ENCODE assay signal across 32 cellular contexts in genomic region chr13:45702869-45703391, GRCh38. TPM values are rescaled to one million over a fixed set of nuclear protein-coding genes. Genes with fewer than 3 reads are reported as not detected.
"Had no signal": no experiment of that assay in that cellular context is flagged by ENCODE, and none has a peak within 500 bp of the region (broad histone marks: within the 10 kb centered on the region; RNA-seq: fewer than 3 reads in every experiment).

No MANE protein-coding gene starts in this region.

- H3K36me3 ChIP-seq: adrenal gland, breast epithelium, colonic mucosa, Peyer's patch, SJCRH30 had no signal

- ATAC-seq: activated CD8-positive, alpha-beta T cell treated with anti-CD3 and anti-CD28 coated beads for 36 hours; SK-N-SH treated with all-trans-retinoic acid at 6 μM for 48 hours had no signal

- H3K4me1 ChIP-seq: adrenal gland, breast epithelium, colonic mucosa, Peyer's patch, SJCRH30 had no signal

- H3K27me3 ChIP-seq: adrenal gland, breast epithelium, colonic mucosa, Peyer's patch, SJCRH30 had no signal

- H3K9me3 ChIP-seq: adrenal gland, breast epithelium, colonic mucosa, Peyer's patch, SJCRH30 had no signal

- DNase-seq: activated CD4-positive, alpha-beta T cell treated with anti-CD3 and anti-CD28 coated beads for 36 hours; activated CD4-positive, alpha-beta T cell treated with anti-CD3 and anti-CD28 coated beads, Interleukin-2, amount 50 U/mL, for 1 hour; activated CD4-positive, CD25-positive, alpha-beta regulatory T cell; activated CD8-positive, alpha-beta memory T cell treated with anti-CD3 and anti-CD28 coated beads, Interleukin-2, amount 50 U/mL, for 4 hours; activated CD8-positive, alpha-beta T cell treated with anti-CD3 and anti-CD28 coated beads for 36 hours; activated naive CD4-positive, alpha-beta T cell treated with anti-CD3 and anti-CD28 coated beads, Interleukin-2, amount 50 U/mL, for 16 hours; activated naive CD8-positive, alpha-beta T cell treated with anti-CD3 and anti-CD28 coated beads, Interleukin-2, amount 10 ng/mL, durations not matched to agents 7 days and 5 days; activated T-cell treated with anti-CD3 and anti-CD28 coated beads, Interleukin-2, amount 50 U/mL, for 72 hours; adrenal gland; anterior cingulate cortex; caudate nucleus; colonic mucosa; MV-4-11; NCI-H1092 treated with DMSO at 0.1 percent for 48 hours; NCI-H1417 treated with DMSO at 0.1 percent for 48 hours; NCI-H1694; NCI-H2029; NCI-H2107; NCI-H2171 treated with DMSO at 0.1 percent for 48 hours; NCI-H226; NCI-H526 treated with DMSO at 0.1 percent for 48 hours; NCI-H82; Peyer's patch; Right ventricle myocardium superior; SJCRH30; SW 1271 had no signal

- H3K4me3 ChIP-seq: adrenal gland, breast epithelium, colonic mucosa, Peyer's patch, SJCRH30 had no signal

- H3K27ac ChIP-seq: adrenal gland, breast epithelium, colonic mucosa, Peyer's patch, RWPE1, SJCRH30 had no signal

RNA-seq across cellular contexts. Expression of gene CBY2, which starts 0.8 kb away (rescaled TPM):
- total RNA-seq: activated CD4-positive, alpha-beta T cell treated with anti-CD3 and anti-CD28 coated beads for 36 hours; activated CD8-positive, alpha-beta T cell treated with anti-CD3 and anti-CD28 coated beads for 36 hours; activated naive CD8-positive, alpha-beta T cell treated with anti-CD3 and anti-CD28 coated beads, Interleukin-2, amount 10 ng/mL, durations not matched to agents 7 days and 5 days; adrenal gland; breast epithelium; cerebellum; colonic mucosa; MCF 10A; Peyer's patch; Right ventricle myocardium superior; SJCRH30; T-helper 1 cell treated with Interleukin-12 subunit alpha and Interleukin-12 subunit beta and Interleukin-4 antibody, amounts not matched to agents 30 ng/mL and 1 ng/mL, for 36 hours had no signal
- polyA plus RNA-seq: adrenal gland had no signal
